ENCODE assay signal across 1 cellular context in genomic region chr12:2812290-2813213, GRCh38.
TF ChIP-seq lines count a peak whose summit lies in the region.

Gene ITFG2 (plus strand): TSS chr12:2812668. CDS start chr12:2812761, 93 bp downstream.

TF ChIP-seq in HEK293, 187 proteins besides CTCF, POLR2A, EP300 and RAD21 (continued from another document and continues in another):
- TF ChIP-seq, protein P1, sequence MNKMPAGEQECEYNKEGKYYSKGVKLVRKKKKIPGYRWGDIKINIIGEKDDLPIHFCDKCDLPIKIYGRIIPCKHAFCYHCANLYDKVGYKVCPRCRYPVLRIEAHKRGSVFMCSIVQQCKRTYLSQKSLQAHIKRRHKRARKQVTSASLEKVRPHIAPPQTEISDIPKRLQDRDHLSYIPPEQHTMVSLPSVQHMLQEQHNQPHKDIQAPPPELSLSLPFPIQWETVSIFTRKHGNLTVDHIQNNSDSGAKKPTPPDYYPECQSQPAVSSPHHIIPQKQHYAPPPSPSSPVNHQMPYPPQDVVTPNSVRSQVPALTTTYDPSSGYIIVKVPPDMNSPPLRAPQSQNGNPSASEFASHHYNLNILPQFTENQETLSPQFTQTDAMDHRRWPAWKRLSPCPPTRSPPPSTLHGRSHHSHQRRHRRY (tag by site-specific recombination; IDR thresholded peaks at IDR 0.05): peak; percentile 70; the same call in 1 of the 2 replicates
- peak; percentile 94 for TF ChIP-seq ZFP37 (tag by site-specific recombination; IDR thresholded peaks at IDR 0.05)
- peak; percentile 82; the same call in 1 of the 2 replicates for TF ChIP-seq ZBTB20 (tag by site-specific recombination; IDR thresholded peaks at IDR 0.05)
- TF ChIP-seq ZNF768 (tag by site-specific recombination; IDR thresholded peaks at IDR 0.05): no peak
- TF ChIP-seq GLI4 (tag by site-specific recombination; IDR thresholded peaks at IDR 0.05): peak; percentile 99
- peak; percentile 71; the same call in 1 of the 2 replicates for TF ChIP-seq BCL11A (tag by site-specific recombination; IDR thresholded peaks at IDR 0.05; ENCODE audit: low read depth)
- peak; percentile 81 for TF ChIP-seq ZBTB8A (tag by site-specific recombination; IDR thresholded peaks at IDR 0.05)
- TF ChIP-seq ZNF433 (tag by site-specific recombination; IDR thresholded peaks at IDR 0.05; ENCODE audit: low read depth): no peak
- peak; percentile 99 for TF ChIP-seq ZXDB (tag by site-specific recombination; IDR thresholded peaks at IDR 0.05)
- peak; percentile 70; the same call in 1 of the 2 replicates for TF ChIP-seq PRDM4 (tag by site-specific recombination; IDR thresholded peaks at IDR 0.05)
- peak; percentile 31; the same call in 1 of the 2 replicates for TF ChIP-seq OSR2 (tag by site-specific recombination; IDR thresholded peaks at IDR 0.05)
- TF ChIP-seq, protein P2, sequence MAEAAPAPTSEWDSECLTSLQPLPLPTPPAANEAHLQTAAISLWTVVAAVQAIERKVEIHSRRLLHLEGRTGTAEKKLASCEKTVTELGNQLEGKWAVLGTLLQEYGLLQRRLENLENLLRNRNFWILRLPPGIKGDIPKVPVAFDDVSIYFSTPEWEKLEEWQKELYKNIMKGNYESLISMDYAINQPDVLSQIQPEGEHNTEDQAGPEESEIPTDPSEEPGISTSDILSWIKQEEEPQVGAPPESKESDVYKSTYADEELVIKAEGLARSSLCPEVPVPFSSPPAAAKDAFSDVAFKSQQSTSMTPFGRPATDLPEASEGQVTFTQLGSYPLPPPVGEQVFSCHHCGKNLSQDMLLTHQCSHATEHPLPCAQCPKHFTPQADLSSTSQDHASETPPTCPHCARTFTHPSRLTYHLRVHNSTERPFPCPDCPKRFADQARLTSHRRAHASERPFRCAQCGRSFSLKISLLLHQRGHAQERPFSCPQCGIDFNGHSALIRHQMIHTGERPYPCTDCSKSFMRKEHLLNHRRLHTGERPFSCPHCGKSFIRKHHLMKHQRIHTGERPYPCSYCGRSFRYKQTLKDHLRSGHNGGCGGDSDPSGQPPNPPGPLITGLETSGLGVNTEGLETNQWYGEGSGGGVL (tag by site-specific recombination; IDR thresholded peaks at IDR 0.05): no peak
- TF ChIP-seq ZNF558 (tag by site-specific recombination; IDR thresholded peaks at IDR 0.05): peak; percentile 85; the same call in 1 of the 2 replicates
- TF ChIP-seq ZNF664 (tag by site-specific recombination; IDR thresholded peaks at IDR 0.05): peak; percentile 69
- TF ChIP-seq ZBTB26 (tag by site-specific recombination; optimal IDR thresholded peaks at IDR 0.05): peak; percentile 76
- TF ChIP-seq, protein P3, sequence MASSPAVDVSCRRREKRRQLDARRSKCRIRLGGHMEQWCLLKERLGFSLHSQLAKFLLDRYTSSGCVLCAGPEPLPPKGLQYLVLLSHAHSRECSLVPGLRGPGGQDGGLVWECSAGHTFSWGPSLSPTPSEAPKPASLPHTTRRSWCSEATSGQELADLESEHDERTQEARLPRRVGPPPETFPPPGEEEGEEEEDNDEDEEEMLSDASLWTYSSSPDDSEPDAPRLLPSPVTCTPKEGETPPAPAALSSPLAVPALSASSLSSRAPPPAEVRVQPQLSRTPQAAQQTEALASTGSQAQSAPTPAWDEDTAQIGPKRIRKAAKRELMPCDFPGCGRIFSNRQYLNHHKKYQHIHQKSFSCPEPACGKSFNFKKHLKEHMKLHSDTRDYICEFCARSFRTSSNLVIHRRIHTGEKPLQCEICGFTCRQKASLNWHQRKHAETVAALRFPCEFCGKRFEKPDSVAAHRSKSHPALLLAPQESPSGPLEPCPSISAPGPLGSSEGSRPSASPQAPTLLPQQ (tag by site-specific recombination; IDR thresholded peaks at IDR 0.05): peak; percentile 88
- TF ChIP-seq IKZF3 (tag by site-specific recombination; IDR thresholded peaks at IDR 0.05): peak; percentile 89
- no peak for TF ChIP-seq TCF7L2 (IDR thresholded peaks at IDR 0.05; ENCODE audit: borderline replicate concordance, low read depth, low read length)
- no peak for TF ChIP-seq SETDB1 (IDR thresholded peaks at IDR 0.05; ENCODE audit: insufficient read length, low read length)
- TF ChIP-seq ZNF324 (tag by site-specific recombination; IDR thresholded peaks at IDR 0.05): peak; percentile 99
- peak; percentile 91 for TF ChIP-seq ZNF843 (tag by site-specific recombination; IDR thresholded peaks at IDR 0.05)
- peak; percentile 94 for TF ChIP-seq ZEB2 (tag by site-specific recombination; IDR thresholded peaks at IDR 0.05)
- peak; percentile 96 for TF ChIP-seq GLIS1 (tag by site-specific recombination; IDR thresholded peaks at IDR 0.05)
- TF ChIP-seq ZNF792 (tag by site-specific recombination; IDR thresholded peaks at IDR 0.05): peak; percentile 61; the same call in 1 of the 2 replicates
- peak; percentile 18; the same call in 1 of the 2 replicates for TF ChIP-seq KLF10 (tag by site-specific recombination; IDR thresholded peaks at IDR 0.05)
- peak; percentile 68; the same call in 1 of the 2 replicates for TF ChIP-seq YY2 (tag by site-specific recombination; IDR thresholded peaks at IDR 0.05)
- TF ChIP-seq ZNF366 (tag by site-specific recombination; conservative IDR thresholded peaks at IDR 0.05): peak; percentile 54
- TF ChIP-seq SALL2 (tag by site-specific recombination; IDR thresholded peaks at IDR 0.05; ENCODE audit: borderline replicate concordance): no peak
- no peak for TF ChIP-seq ZBTB1 (tag by site-specific recombination; IDR thresholded peaks at IDR 0.05)
- no peak for TF ChIP-seq MZF1 (tag by site-specific recombination; IDR thresholded peaks at IDR 0.05; ENCODE audit: borderline replicate concordance)
- no peak for TF ChIP-seq ZNF585B (tag by site-specific recombination; IDR thresholded peaks at IDR 0.05)
- TF ChIP-seq PATZ1 (tag by site-specific recombination; IDR thresholded peaks at IDR 0.05): peak; percentile 82
- TF ChIP-seq ZFHX2 (tag by site-specific recombination; conservative IDR thresholded peaks at IDR 0.05): no peak; the same call in 1 of the 2 replicates
- peak; percentile 93 for TF ChIP-seq ZNF146 (tag by site-specific recombination; IDR thresholded peaks at IDR 0.05)
- TF ChIP-seq, protein P4, sequence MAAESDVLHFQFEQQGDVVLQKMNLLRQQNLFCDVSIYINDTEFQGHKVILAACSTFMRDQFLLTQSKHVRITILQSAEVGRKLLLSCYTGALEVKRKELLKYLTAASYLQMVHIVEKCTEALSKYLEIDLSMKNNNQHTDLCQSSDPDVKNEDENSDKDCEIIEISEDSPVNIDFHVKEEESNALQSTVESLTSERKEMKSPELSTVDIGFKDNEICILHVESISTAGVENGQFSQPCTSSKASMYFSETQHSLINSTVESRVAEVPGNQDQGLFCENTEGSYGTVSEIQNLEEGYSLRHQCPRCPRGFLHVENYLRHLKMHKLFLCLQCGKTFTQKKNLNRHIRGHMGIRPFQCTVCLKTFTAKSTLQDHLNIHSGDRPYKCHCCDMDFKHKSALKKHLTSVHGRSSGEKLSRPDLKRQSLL (tag by site-specific recombination; IDR thresholded peaks at IDR 0.05): peak; percentile 90
- TF ChIP-seq ZNF121 (tag by site-specific recombination; IDR thresholded peaks at IDR 0.05): peak; percentile 90
- TF ChIP-seq, protein P5, sequence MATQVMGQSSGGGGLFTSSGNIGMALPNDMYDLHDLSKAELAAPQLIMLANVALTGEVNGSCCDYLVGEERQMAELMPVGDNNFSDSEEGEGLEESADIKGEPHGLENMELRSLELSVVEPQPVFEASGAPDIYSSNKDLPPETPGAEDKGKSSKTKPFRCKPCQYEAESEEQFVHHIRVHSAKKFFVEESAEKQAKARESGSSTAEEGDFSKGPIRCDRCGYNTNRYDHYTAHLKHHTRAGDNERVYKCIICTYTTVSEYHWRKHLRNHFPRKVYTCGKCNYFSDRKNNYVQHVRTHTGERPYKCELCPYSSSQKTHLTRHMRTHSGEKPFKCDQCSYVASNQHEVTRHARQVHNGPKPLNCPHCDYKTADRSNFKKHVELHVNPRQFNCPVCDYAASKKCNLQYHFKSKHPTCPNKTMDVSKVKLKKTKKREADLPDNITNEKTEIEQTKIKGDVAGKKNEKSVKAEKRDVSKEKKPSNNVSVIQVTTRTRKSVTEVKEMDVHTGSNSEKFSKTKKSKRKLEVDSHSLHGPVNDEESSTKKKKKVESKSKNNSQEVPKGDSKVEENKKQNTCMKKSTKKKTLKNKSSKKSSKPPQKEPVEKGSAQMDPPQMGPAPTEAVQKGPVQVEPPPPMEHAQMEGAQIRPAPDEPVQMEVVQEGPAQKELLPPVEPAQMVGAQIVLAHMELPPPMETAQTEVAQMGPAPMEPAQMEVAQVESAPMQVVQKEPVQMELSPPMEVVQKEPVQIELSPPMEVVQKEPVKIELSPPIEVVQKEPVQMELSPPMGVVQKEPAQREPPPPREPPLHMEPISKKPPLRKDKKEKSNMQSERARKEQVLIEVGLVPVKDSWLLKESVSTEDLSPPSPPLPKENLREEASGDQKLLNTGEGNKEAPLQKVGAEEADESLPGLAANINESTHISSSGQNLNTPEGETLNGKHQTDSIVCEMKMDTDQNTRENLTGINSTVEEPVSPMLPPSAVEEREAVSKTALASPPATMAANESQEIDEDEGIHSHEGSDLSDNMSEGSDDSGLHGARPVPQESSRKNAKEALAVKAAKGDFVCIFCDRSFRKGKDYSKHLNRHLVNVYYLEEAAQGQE (tag by site-specific recombination; IDR thresholded peaks at IDR 0.05): 0 out of 2 replicates have a peak, but pooled peaks have one; percentile 18
- peak; percentile 95 for TF ChIP-seq SP2 (tag by site-specific recombination; IDR thresholded peaks at IDR 0.05)
- no peak for TF ChIP-seq ZNF701 (tag by site-specific recombination; IDR thresholded peaks at IDR 0.05)
- peak; percentile 96 for TF ChIP-seq SP7 (tag by site-specific recombination; IDR thresholded peaks at IDR 0.05)
- peak; percentile 80 for TF ChIP-seq ZNF341 (tag by site-specific recombination; IDR thresholded peaks at IDR 0.05; ENCODE audit: low read depth)
- TF ChIP-seq ZFP69B (tag by site-specific recombination; IDR thresholded peaks at IDR 0.05): peak; percentile 91
- TF ChIP-seq ZBTB17 (tag by site-specific recombination; IDR thresholded peaks at IDR 0.05): peak; percentile 98
- TF ChIP-seq RBAK (tag by site-specific recombination; IDR thresholded peaks at IDR 0.05): 0 out of 2 replicates have a peak, but pooled peaks have one; percentile 35
- TF ChIP-seq, protein P6, sequence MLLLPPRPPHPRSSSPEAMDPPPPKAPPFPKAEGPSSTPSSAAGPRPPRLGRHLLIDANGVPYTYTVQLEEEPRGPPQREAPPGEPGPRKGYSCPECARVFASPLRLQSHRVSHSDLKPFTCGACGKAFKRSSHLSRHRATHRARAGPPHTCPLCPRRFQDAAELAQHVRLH (tag by site-specific recombination; IDR thresholded peaks at IDR 0.05): peak; percentile 93
- TF ChIP-seq, protein P7, sequence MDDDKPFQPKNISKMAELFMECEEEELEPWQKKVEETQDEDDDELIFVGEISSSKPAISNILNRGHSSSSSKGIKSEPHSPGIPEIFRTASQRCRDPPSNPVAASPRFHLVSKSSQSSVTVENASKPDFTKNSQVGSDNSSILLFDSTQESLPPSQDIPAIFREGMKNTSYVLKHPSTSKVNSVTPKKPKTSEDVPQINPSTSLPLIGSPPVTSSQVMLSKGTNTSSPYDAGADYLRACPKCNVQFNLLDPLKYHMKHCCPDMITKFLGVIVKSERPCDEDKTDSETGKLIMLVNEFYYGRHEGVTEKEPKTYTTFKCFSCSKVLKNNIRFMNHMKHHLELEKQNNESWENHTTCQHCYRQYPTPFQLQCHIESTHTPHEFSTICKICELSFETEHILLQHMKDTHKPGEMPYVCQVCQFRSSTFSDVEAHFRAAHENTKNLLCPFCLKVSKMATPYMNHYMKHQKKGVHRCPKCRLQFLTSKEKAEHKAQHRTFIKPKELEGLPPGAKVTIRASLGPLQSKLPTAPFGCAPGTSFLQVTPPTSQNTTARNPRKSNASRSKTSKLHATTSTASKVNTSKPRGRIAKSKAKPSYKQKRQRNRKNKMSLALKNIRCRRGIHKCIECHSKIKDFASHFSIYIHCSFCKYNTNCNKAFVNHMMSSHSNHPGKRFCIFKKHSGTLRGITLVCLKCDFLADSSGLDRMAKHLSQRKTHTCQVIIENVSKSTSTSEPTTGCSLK (tag by site-specific recombination; IDR thresholded peaks at IDR 0.05): no peak
- TF ChIP-seq ZNF777 (tag by site-specific recombination; IDR thresholded peaks at IDR 0.05; ENCODE audit: borderline replicate concordance): no peak
- TF ChIP-seq YY1 (tag by site-specific recombination; IDR thresholded peaks at IDR 0.05): peak; percentile 73; the same call in 1 of the 2 replicates
